20 cellular contexts compared by ENCODE assay signal in the genomic region with DNA sequence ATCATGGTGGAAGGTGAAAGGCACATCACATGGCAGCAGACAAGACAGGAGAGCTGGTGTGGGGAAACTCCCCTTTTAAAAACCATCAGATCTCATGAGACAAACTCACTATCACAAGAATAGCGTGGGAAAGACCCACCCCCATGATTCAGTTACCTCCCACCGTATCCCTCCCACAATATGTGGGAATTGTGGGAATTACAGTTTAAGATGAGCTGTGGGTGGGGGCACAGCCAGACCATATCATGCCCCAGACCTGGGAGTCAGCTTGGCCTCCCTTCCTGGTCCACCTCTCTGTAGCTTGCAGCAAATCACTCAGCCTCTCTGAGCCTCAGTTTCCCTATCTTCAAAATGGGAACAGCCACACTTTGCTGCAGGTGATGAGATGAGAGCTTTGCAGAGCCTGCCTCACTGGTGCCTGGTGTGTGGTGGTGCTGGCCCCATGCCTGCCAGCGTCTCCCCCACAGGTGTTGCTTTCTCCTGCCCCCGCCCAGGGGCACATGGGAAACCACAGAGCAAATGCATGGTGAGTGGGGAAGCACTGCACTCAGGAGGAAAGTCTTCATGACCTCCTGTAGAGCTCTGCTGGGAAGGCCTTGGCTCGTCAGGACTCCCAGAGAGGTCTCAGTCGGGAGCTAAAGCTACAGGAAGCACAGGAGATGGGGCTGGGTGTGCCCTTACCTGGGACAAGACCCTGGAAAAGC. TPM values are rescaled to one million over a fixed set of nuclear protein-coding genes. Genes with fewer than 3 reads are reported as not detected.
DNase-seq lines count a peak whose midpoint lies in the region; ATAC-seq, FAIRE-seq and TF ChIP-seq lines count a peak whose summit lies in the region.
"Had no signal": no experiment of that assay in that cellular context is flagged by ENCODE, and none has a peak within 500 bp of the region (broad histone marks: within the 10 kb centered on the region; RNA-seq: fewer than 3 reads in every experiment).

No MANE protein-coding gene starts in this region.

- H3K14ac ChIP-seq in H1 (ENCODE audit: insufficient read length), result no peak overlapping the region
- H3K14ac ChIP-seq in neuronal stem cell (ENCODE audit: low read length), result no peak overlapping the region

- DNase-seq in H1 (ENCODE audit: low read depth in 1 of 2, low spot score in 2 of 2), result no peak
- DNase-seq in neuronal stem cell (ENCODE audit: low spot score), result no peak
- peak; percentile 26 to 50 for DNase-seq in suprapubic skin (ENCODE audit: low spot score in 2 of 2)
- no peak for DNase-seq in COR-L47 (lab: John Stamatoyannopoulos, UW)
- no peak for DNase-seq in activated CD8-positive, alpha-beta memory T cell treated with anti-CD3 and anti-CD28 coated beads, Interleukin-2, amount 10 ng/mL, durations not matched to agents 7 days and 5 days
- DNase-seq: CD4-positive, alpha-beta memory T cell; DMS53; NCI-H1105 treated with DMSO at 0.1 percent for 48 hours; NCI-H1694; NCI-H2081 treated with DMSO at 0.1 percent for 48 hours; NCI-H446 treated with DMSO at 0.1 percent for 48 hours; NCI-H69; Right ventricle myocardium superior had no signal

- peak overlapping the region; percentile 30; the same call in 1 of the 2 replicates for H2AFZ ChIP-seq in KMS-11 (ENCODE audit: low read depth)
- no peak overlapping the region for H2AFZ ChIP-seq in H1 (ENCODE audit: low read length)
- H2AFZ ChIP-seq in neuronal stem cell (ENCODE audit: low read length), result no peak overlapping the region

- H3K4me3 ChIP-seq in KMS-11 (IDR thresholded peaks at IDR 0.05; ENCODE audit: insufficient read depth, low read depth, low read length), result no peak overlapping the region
- H3K4me3 ChIP-seq in H1 (ENCODE audit: extremely low read depth in 1 of 4, insufficient read depth in 2 of 4, low read depth in 3 of 4, low read length in 4 of 4), result no peak overlapping the region
- H3K4me3 ChIP-seq in neuronal stem cell (ENCODE audit: low read length in 2 of 2), result no peak overlapping the region
- no peak overlapping the region for H3K4me3 ChIP-seq in suprapubic skin
- H3K4me3 ChIP-seq: BLaER1 had no signal

- H3K18ac ChIP-seq in H1 (ENCODE audit: extremely low read depth, low read length), result no peak overlapping the region
- no peak overlapping the region for H3K18ac ChIP-seq in neuronal stem cell (ENCODE audit: low read length)

- H3K4me3 Mint-ChIP-seq in activated CD8-positive, alpha-beta memory T cell treated with anti-CD3 and anti-CD28 coated beads, Interleukin-2, amount 10 ng/mL, durations not matched to agents 7 days and 5 days, result no peak overlapping the region

- no peak overlapping the region for H3K4ac ChIP-seq in H1 (replicated peaks; ENCODE audit: insufficient read length, low read depth, low read length)
- no peak overlapping the region for H3K4ac ChIP-seq in neuronal stem cell (ENCODE audit: low read length)

- H3K23me2 ChIP-seq in H1 (ENCODE audit: low read depth, low read length), result no peaks in the 10 kb centered on the region

- H3K27ac ChIP-seq in KMS-11 (peak overlapping the region; percentile 48), H1 (ENCODE audit: low read depth, low read length) (no peak overlapping the region), neuronal stem cell (replicated peaks; ENCODE audit: low read length) (no peak overlapping the region), suprapubic skin (no peak overlapping the region)
- H3K27ac ChIP-seq: BLaER1 had no signal

- TF ChIP-seq EP300 in H1 (IDR thresholded peaks at IDR 0.05; ENCODE audit: borderline replicate concordance in 1 of 2, low read depth in 2 of 2, low read length in 2 of 2), result no peak
- no peak for TF ChIP-seq EP300 in suprapubic skin (IDR thresholded peaks at IDR 0.05)

- H3K36me3 Mint-ChIP-seq in activated CD8-positive, alpha-beta memory T cell treated with anti-CD3 and anti-CD28 coated beads, Interleukin-2, amount 10 ng/mL, durations not matched to agents 7 days and 5 days, result no peaks in the 10 kb centered on the region
- H3K36me3 Mint-ChIP-seq: CD4-positive, alpha-beta memory T cell had no signal

- H3K9me3 ChIP-seq in H1 (ENCODE audit: insufficient read depth in 2 of 2, low read depth in 1 of 2, low read length in 1 of 2) (no peaks in the 10 kb centered on the region), neuronal stem cell (replicated peaks in 1 of 2; ENCODE audit: control insufficient read depth in 2 of 2, insufficient read depth in 1 of 2, low read depth in 1 of 2, low read length in 2 of 2) (no peaks in the 10 kb centered on the region), suprapubic skin (no peaks in the 10 kb centered on the region)
- H3K9me3 ChIP-seq: BLaER1 had no signal

- no peak overlapping the region for H2BK120ac ChIP-seq in H1 (replicated peaks; ENCODE audit: low read depth, low read length)
- H2BK120ac ChIP-seq in neuronal stem cell (ENCODE audit: low read depth, low read length), result peak overlapping the region; percentile 14

- H2BK5ac ChIP-seq in H1 (ENCODE audit: low read depth, low read length), result 0 out of 2 replicates have a peak overlapping the region, but pooled peaks have one; percentile 26
- no peak overlapping the region for H2BK5ac ChIP-seq in neuronal stem cell (ENCODE audit: low read length)

- H3K9me3 Mint-ChIP-seq in activated CD8-positive, alpha-beta memory T cell treated with anti-CD3 and anti-CD28 coated beads, Interleukin-2, amount 10 ng/mL, durations not matched to agents 7 days and 5 days (ENCODE audit: low read depth), result no peaks in the 10 kb centered on the region
- H3K9me3 Mint-ChIP-seq: CD4-positive, alpha-beta memory T cell had no signal

- H3K23ac ChIP-seq in H1 (ENCODE audit: insufficient read length) (no peak overlapping the region), neuronal stem cell (ENCODE audit: low read depth, low read length, poor library complexity) (peak overlapping the region; percentile 65)

- H3K36me3 ChIP-seq in KMS-11 (ENCODE audit: insufficient read depth) (no peaks in the 10 kb centered on the region), H1 (ENCODE audit: control insufficient read depth in 2 of 4, insufficient read depth in 4 of 4, low read length in 3 of 4) (no peaks in the 10 kb centered on the region; a peak in 1 of 8 replicates), neuronal stem cell (replicated peaks in 1 of 2; ENCODE audit: control insufficient read depth in 2 of 2, insufficient read depth in 2 of 2, low read length in 2 of 2) (peaks cover 15 to 95% of the 10 kb centered on the region in 2 donors), suprapubic skin (no peaks in the 10 kb centered on the region)
- H3K36me3 ChIP-seq: BLaER1 had no signal

- no peak overlapping the region for H2BK15ac ChIP-seq in H1 (ENCODE audit: low read length)
- H2BK15ac ChIP-seq in neuronal stem cell (ENCODE audit: low read length), result no peak overlapping the region

- no peaks in the 10 kb centered on the region for H3K27me3 ChIP-seq in KMS-11 (ENCODE audit: insufficient read depth, low read depth)
- no peaks in the 10 kb centered on the region for H3K27me3 ChIP-seq in H1 (replicated peaks in 1 of 4; ENCODE audit: control insufficient read depth in 3 of 4, extremely low read depth in 1 of 4, insufficient read depth in 3 of 4, low read length in 3 of 4)
- no peaks in the 10 kb centered on the region for H3K27me3 ChIP-seq in neuronal stem cell (ENCODE audit: control insufficient read depth in 3 of 3, insufficient read depth in 3 of 3, low read depth in 1 of 3, low read length in 3 of 3)
- no peaks in the 10 kb centered on the region for H3K27me3 ChIP-seq in suprapubic skin
- H3K27me3 ChIP-seq: BLaER1 had no signal

- ATAC-seq in activated CD8-positive, alpha-beta memory T cell treated with anti-CD3 and anti-CD28 coated beads, Interleukin-2, amount 10 ng/mL, durations not matched to agents 7 days and 5 days, result no peak
- ATAC-seq in HG03280 (IDR thresholded peaks at IDR 0.05; ENCODE audit: unreplicated experiment), result no peak
- ATAC-seq: Panc1 had no signal

- H4K5ac ChIP-seq in H1 (ENCODE audit: insufficient read length, low read depth, low read length), result no peak overlapping the region

- H3K79me1 ChIP-seq in H1 (ENCODE audit: low read depth, low read length) (peaks cover 3% of the 10 kb centered on the region; the same call in 1 of the 2 replicates), neuronal stem cell (ENCODE audit: low read depth, low read length) (peaks cover 3% of the 10 kb centered on the region)

- H3K27me3 Mint-ChIP-seq in activated CD8-positive, alpha-beta memory T cell treated with anti-CD3 and anti-CD28 coated beads, Interleukin-2, amount 10 ng/mL, durations not matched to agents 7 days and 5 days, result peaks cover 7% of the 10 kb centered on the region

- CTCF ChIA-PET in H1 (lab: Charles Lee; ENCODE audit: partially characterized antibody), result interaction anchor here (0.6 to 21.3 kb wide), 11 partner anchors 8 to 106 kb away, joined by 3 to 275 read pairs (median 4); partner anchors contain the start of gene GREB1
- CTCF ChIA-PET in activated CD8-positive, alpha-beta memory T cell treated with anti-CD3 and anti-CD28 coated beads, Interleukin-2, amount 10 ng/mL, durations not matched to agents 7 days and 5 days (lab: Charles Lee), result interaction anchor here (1.2 kb wide), 1 partner anchor 20 kb away, joined by 4 read pairs; no protein-coding TSS in a partner anchor

- FAIRE-seq in H1 (lab: Jason Lieb, UNC), result no peak
- FAIRE-seq: GM12891, GM18507, H54 had no signal

- H3K27ac Mint-ChIP-seq in activated CD8-positive, alpha-beta memory T cell treated with anti-CD3 and anti-CD28 coated beads, Interleukin-2, amount 10 ng/mL, durations not matched to agents 7 days and 5 days, result no peak overlapping the region
- H3K27ac Mint-ChIP-seq: CD4-positive, alpha-beta memory T cell had no signal

- H3K4me1 Mint-ChIP-seq in activated CD8-positive, alpha-beta memory T cell treated with anti-CD3 and anti-CD28 coated beads, Interleukin-2, amount 10 ng/mL, durations not matched to agents 7 days and 5 days, result no peaks in the 10 kb centered on the region
- H3K4me1 Mint-ChIP-seq: CD4-positive, alpha-beta memory T cell had no signal

- H2BK12ac ChIP-seq in H1 (ENCODE audit: low read depth, low read length) (no peak overlapping the region), neuronal stem cell (ENCODE audit: low read length) (no peak overlapping the region)

- WGBS in H1 (ENCODE audit: extremely low coverage in 1 of 2, insufficient coverage in 1 of 2, insufficient read length in 1 of 2, insufficient replicate concordance in 2 of 2, low coverage in 1 of 2, low lambda C conversion rate in 2 of 2, missing lambda C conversion rate in 1 of 2), 2 experiments, result 86% methylated on average over 6 of the region's 6 CpGs; no CpG with 5 or more reads in 1 of the 2 experiments
- WGBS in neuronal stem cell (ENCODE audit: extremely low coverage in 2 of 2, insufficient read length in 2 of 2, insufficient replicate concordance in 1 of 2), 2 donors, result no CpG with 5 or more reads among the region's 6 CpGs
- WGBS in suprapubic skin, result 77% methylated on average over 5 of the region's 6 CpGs

- POLR2A ChIA-PET in H1 (lab: Charles Lee; ENCODE audit: partially characterized antibody), result interaction anchor here (1.4 kb wide), 2 partner anchors 25 to 79 kb away, joined by 3 read pairs; no protein-coding TSS in a partner anchor

- H4K91ac ChIP-seq in H1 (replicated peaks; ENCODE audit: insufficient read length, low read length) (no peak overlapping the region), neuronal stem cell (ENCODE audit: low read depth, low read length, poor library complexity) (no peak overlapping the region)

- TF ChIP-seq CTCF in KMS-11 (conservative IDR thresholded peaks at IDR 0.05; ENCODE audit: low read depth, low read length) (no peak), H1 (IDR thresholded peaks at IDR 0.05; ENCODE audit: control extremely low read depth in 1 of 3, insufficient read depth in 1 of 3, low read depth in 1 of 3, low read length in 3 of 3) (no peak), suprapubic skin (IDR thresholded peaks at IDR 0.05) (no peak)

- peak overlapping the region; percentile 31 for H3K4me2 ChIP-seq in KMS-11
- no peak overlapping the region for H3K4me2 ChIP-seq in H1 (ENCODE audit: insufficient read depth in 1 of 2, low read depth in 2 of 2, low read length in 2 of 2)
- no peak overlapping the region for H3K4me2 ChIP-seq in neuronal stem cell (ENCODE audit: insufficient read depth, low read length, poor library complexity, severe bottlenecking)
- H3K4me2 ChIP-seq: BLaER1 had no signal

- H3K9ac ChIP-seq in KMS-11 (no peak overlapping the region; the same call in 1 of the 2 replicates), H1 (replicated peaks in 1 of 4; ENCODE audit: extremely low read depth in 1 of 4, low read depth in 3 of 4, low read length in 3 of 4) (no peak overlapping the region), neuronal stem cell (ENCODE audit: low read depth, low read length, poor library complexity) (peak overlapping the region; percentile 72)
- H3K9ac ChIP-seq: BLaER1 had no signal

- TF ChIP-seq RAD21 in H1 (IDR thresholded peaks at IDR 0.05 in 1 of 2, conservative IDR thresholded peaks at IDR 0.05 in 1 of 2; ENCODE audit: low read depth in 2 of 2, low read length in 2 of 2), result no peak

- no peak overlapping the region for H3K56ac ChIP-seq in H1 (replicated peaks; ENCODE audit: insufficient read length, low read depth, low read length)

- H2AK5ac ChIP-seq in H1 (ENCODE audit: low read depth, low read length) (no peak overlapping the region), neuronal stem cell (ENCODE audit: low read depth, low read length) (no peak overlapping the region)

- no peaks in the 10 kb centered on the region for H4K20me1 ChIP-seq in KMS-11 (ENCODE audit: insufficient read depth)
- peaks cover 0 to 6% of the 10 kb centered on the region in 2 experiments for H4K20me1 ChIP-seq in H1 (replicated peaks in 1 of 2; ENCODE audit: control insufficient read depth in 1 of 2, insufficient read depth in 2 of 2, low read length in 2 of 2)
- H4K20me1 ChIP-seq: BLaER1 had no signal

- H4K8ac ChIP-seq in H1 (ENCODE audit: extremely low read depth, insufficient read depth, low read length) (no peak overlapping the region; the same call in 1 of the 2 replicates), neuronal stem cell (ENCODE audit: low read depth, low read length) (no peak overlapping the region)

- H3K4me1 ChIP-seq in KMS-11 (ENCODE audit: low read depth, poor library complexity, severe bottlenecking) (peaks cover 21% of the 10 kb centered on the region), H1 (replicated peaks in 1 of 4; ENCODE audit: control insufficient read depth in 3 of 4, insufficient read depth in 4 of 4, low read length in 3 of 4) (no peaks in the 10 kb centered on the region; a peak in 1 of 7 replicates), neuronal stem cell (ENCODE audit: control insufficient read depth in 2 of 2, insufficient read depth in 1 of 2, low read depth in 1 of 2, low read length in 2 of 2) (peaks cover 0 to 3% of the 10 kb centered on the region in 2 donors), suprapubic skin (no peaks in the 10 kb centered on the region)
- H3K4me1 ChIP-seq: BLaER1 had no signal

- TF ChIP-seq POLR2A in H1 (IDR thresholded peaks at IDR 0.05; ENCODE audit: control extremely low read depth in 1 of 2, low read depth in 2 of 2, low read length in 2 of 2), result no peak
- no peak for TF ChIP-seq POLR2A in suprapubic skin (IDR thresholded peaks at IDR 0.05)

- H2BK20ac ChIP-seq in H1 (ENCODE audit: low read length), result no peak overlapping the region

- no peaks in the 10 kb centered on the region for H3K79me2 ChIP-seq in KMS-11 (ENCODE audit: insufficient read depth, low read depth)
- no peaks in the 10 kb centered on the region for H3K79me2 ChIP-seq in H1 (ENCODE audit: control insufficient read depth in 1 of 2, insufficient read depth in 2 of 2, low read length in 2 of 2)

RNA-seq across cellular contexts. Expression of gene GREB1, which starts 31.2 kb away (rescaled TPM):
- total RNA-seq in H1 (2021; fragmentation: NEBNext Ultra II Directional; extraction: Animal tissue kit (Norgen Biotek cat#: 25700)), result 41.7 and 43.4 TPM in 2 replicates
- polyA plus RNA-seq in H1 (2011; rRNA removed), result 7.9 and 13.8 TPM in 2 replicates
- polyA plus RNA-seq in H1 (2011; cell fraction: cytosol; rRNA removed), result 9.9 TPM
- polyA plus RNA-seq in H1 (2011; cell fraction: nucleus; rRNA removed), result 22.7 TPM
- polyA plus RNA-seq in H1 (2012, experiment 1 of 2), result 14.3 to 18.0 TPM (median 16.3 TPM) in 4 replicates
- 8.5 TPM for polyA plus RNA-seq in H1 (2012, experiment 2 of 2)
- polyA plus RNA-seq in H1 (2013, experiment 1 of 2), result 16.9 TPM
- polyA plus RNA-seq in H1 (2013, experiment 2 of 2), result 15.7 TPM
- 23.1 and 26.4 TPM in 2 replicates for polyA minus RNA-seq in H1 (2011; rRNA and poly(A)+ RNA removed)
- 13.1 TPM for polyA minus RNA-seq in H1 (2011; cell fraction: cytosol; rRNA and poly(A)+ RNA removed)
- polyA minus RNA-seq in H1 (2011; cell fraction: nucleus; rRNA and poly(A)+ RNA removed), result 21.8 TPM
- 16.7 TPM for polyA plus RNA-seq in neuronal stem cell (2013, experiment 1 of 2)
- polyA plus RNA-seq in neuronal stem cell (2013, experiment 2 of 2), result 16.9 TPM
- total RNA-seq in suprapubic skin, result 1 to 10 TPM; 3.0 to 6.1 (median 4.3) TPM
- total RNA-seq in activated CD8-positive, alpha-beta memory T cell treated with anti-CD3 and anti-CD28 coated beads, Interleukin-2, amount 10 ng/mL, durations not matched to agents 7 days and 5 days, result 1 to 10 TPM in 1 of 2 experiments, under 1 TPM in 1; 0.91 to 1.4 TPM
- polyA plus RNA-seq: CD4-positive, alpha-beta memory T cell had no signal

Comparison
In these comparisons a context has a peak if more than half of its experiments do, and no peak if none do; other contexts are left out.
1. DNase-seq: peak in suprapubic skin (2 of 2); none in H1 (0 of 2), neuronal stem cell (single experiment), COR-L47 (single experiment) and activated CD8-positive, alpha-beta memory T cell treated with anti-CD3 and anti-CD28 coated beads, Interleukin-2, amount 10 ng/mL, durations not matched to agents 7 days and 5 days (single experiment).